Comparison of ENCODE assay signal across 25 cellular contexts in genomic region chr5:59416441-59416840, GRCh38.
A peak's percentile ranks its signal among the peaks of the same experiment; 100 is the strongest.
DNase-seq lines count a peak whose midpoint lies in the region; ATAC-seq, FAIRE-seq and TF ChIP-seq lines count a peak whose summit lies in the region.
"Had no signal": no experiment of that assay in that cellular context is flagged by ENCODE, and none has a peak within 500 bp of the region (broad histone marks: within the 10 kb centered on the region; RNA-seq: fewer than 3 reads in every experiment).

No MANE protein-coding gene starts in this region.

- ATAC-seq in HG03565 (IDR thresholded peaks at IDR 0.05; ENCODE audit: unreplicated experiment), result no peak
- ATAC-seq: GM12878, left colon, T-helper 17 cell had no signal

- no peak for TF ChIP-seq CTCF in choroid plexus epithelial cell (conservative IDR thresholded peaks at IDR 0.05; ENCODE audit: low read depth, low read length)
- TF ChIP-seq CTCF in left ventricle myocardium inferior (IDR thresholded peaks at IDR 0.05; ENCODE audit: borderline replicate concordance), result no peak

- no peaks in the 10 kb centered on the region for H3K9me3 ChIP-seq in HAP-1
- H3K9me3 ChIP-seq in left ventricle myocardium inferior (replicated peaks), result no peaks in the 10 kb centered on the region
- H3K9me3 ChIP-seq: thoracic aorta had no signal

- H3K27me3 ChIP-seq in HAP-1 (ENCODE audit: low read depth) (no peaks in the 10 kb centered on the region), left ventricle myocardium inferior (ENCODE audit: low read depth) (no peaks in the 10 kb centered on the region)
- H3K27me3 ChIP-seq: brain microvascular endothelial cell had no signal

- H3K4me1 ChIP-seq in HAP-1 (no peaks in the 10 kb centered on the region), left ventricle myocardium inferior (no peaks in the 10 kb centered on the region)

- in situ Hi-C loops in HAP-1 (cut with MboI; ENCODE audit: low sequenced_read_pairs), result no loop called here

- H3K27ac ChIP-seq in left ventricle myocardium inferior (replicated peaks), result no peak overlapping the region
- H3K27ac ChIP-seq: brain microvascular endothelial cell, thoracic aorta had no signal

- H3K36me3 ChIP-seq in HAP-1 (replicated peaks) (no peaks in the 10 kb centered on the region), left ventricle myocardium inferior (no peaks in the 10 kb centered on the region)
- H3K36me3 ChIP-seq: brain microvascular endothelial cell, thoracic aorta had no signal

- peak; percentile 33 for FAIRE-seq in islet of Langerhans (lab: Jason Lieb, UNC)
- FAIRE-seq: GM12878, H54 had no signal

- H3K4me3 ChIP-seq in choroid plexus epithelial cell (ENCODE audit: low read depth, low read length), result no peak overlapping the region
- H3K4me3 ChIP-seq in HAP-1, result no peak overlapping the region
- H3K4me3 ChIP-seq in left ventricle myocardium inferior, result no peak overlapping the region
- H3K4me3 ChIP-seq: GM12878, thoracic aorta had no signal

- peak; percentile 11 for DNase-seq in DMS53 treated with DMSO at 0.1 percent for 48 hours (lab: John Stamatoyannopoulos, UW; ENCODE audit: unreplicated experiment)
- DNase-seq in NCI-H460 (ENCODE audit: extremely low read depth, low read depth), result peak; percentile 88
- peak; percentile 63 for DNase-seq in choroid plexus epithelial cell (ENCODE audit: low read depth)
- no peak for DNase-seq in effector CD8-positive, alpha-beta T cell (lab: John Stamatoyannopoulos, UW)
- DNase-seq in HAP-1 (ENCODE audit: low spot score in 2 of 2), result no peak
- no peak for DNase-seq in left ventricle myocardium inferior
- DNase-seq: activated CD4-positive, alpha-beta T cell treated with anti-CD3 and anti-CD28 coated beads, Interleukin-2, amount 10 ng/mL, durations not matched to agents 7 days and 5 days; activated naive CD8-positive, alpha-beta T cell treated with anti-CD3 and anti-CD28 coated beads for 36 hours; brain microvascular endothelial cell; CD4-positive, CD25-positive, alpha-beta regulatory T cell; cortex of kidney; DMS153; left colon; NCI-H146; NCI-H2171 treated with DMSO at 0.1 percent for 48 hours; NCI-H774; posterior cingulate gyrus; stimulated activated CD4-positive, alpha-beta T cell treated with anti-CD3 and anti-CD28 coated beads, Interleukin-2, amount 100 ng/mL, for 24 hours; stimulated activated naive CD4-positive, alpha-beta T cell; T-helper 17 cell had no signal

- intact Hi-C loops in left ventricle myocardium inferior (cut with micrococcal nuclease), result no loop called here

Comparison
In these comparisons a context has a peak if more than half of its experiments do, and no peak if none do; other contexts are left out.
1. DNase-seq: peak in DMS53 treated with DMSO at 0.1 percent for 48 hours (single experiment), NCI-H460 (single experiment) and choroid plexus epithelial cell (single experiment); none in effector CD8-positive, alpha-beta T cell (single experiment), HAP-1 (0 of 2) and left ventricle myocardium inferior (single experiment).